Comparison of ENCODE assay signal across 19 cellular contexts in the genomic region with DNA sequence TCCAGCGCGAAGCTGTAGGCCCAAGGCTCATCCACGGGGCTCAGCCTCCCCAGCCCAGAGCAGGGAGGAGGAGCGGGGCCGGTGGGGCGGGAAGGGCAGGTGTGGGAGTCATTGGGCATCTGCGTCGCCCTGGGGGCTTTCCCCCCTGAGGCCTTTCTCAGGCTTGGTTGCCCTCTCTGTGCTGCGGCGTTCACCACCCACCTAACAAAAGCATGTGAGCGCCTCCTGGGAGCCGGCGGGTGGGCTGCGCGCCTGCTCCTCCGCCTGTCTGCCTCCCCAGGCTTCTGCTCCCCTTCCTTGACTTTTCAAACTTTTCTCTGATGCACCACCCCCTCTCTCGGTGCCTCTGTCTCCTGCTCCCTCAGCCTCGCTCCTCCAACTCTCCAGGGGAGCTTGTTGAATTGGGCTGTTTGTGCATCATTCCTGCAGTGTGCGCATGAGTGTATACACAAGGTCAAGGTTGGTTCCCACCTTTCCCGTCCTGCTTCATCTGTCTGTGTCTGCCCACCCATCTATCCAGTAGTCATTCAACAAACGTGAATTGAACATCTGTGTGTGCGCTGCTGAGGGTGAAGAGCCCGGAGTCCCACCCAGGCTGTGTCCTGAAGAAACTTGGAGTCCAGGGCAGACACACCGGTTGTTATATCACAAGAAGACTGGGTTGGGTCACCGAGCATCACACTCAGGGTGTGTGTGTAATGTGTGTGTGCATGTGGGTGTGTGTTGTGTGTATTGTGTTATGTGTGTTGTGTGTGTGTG.
DNase-seq lines count a peak whose midpoint lies in the region; ATAC-seq, FAIRE-seq and TF ChIP-seq lines count a peak whose summit lies in the region.
"Had no signal": no experiment of that assay in that cellular context is flagged by ENCODE, and none has a peak within 500 bp of the region (broad histone marks: within the 10 kb centered on the region; RNA-seq: fewer than 3 reads in every experiment).

No MANE protein-coding gene starts in this region.

- CTCF ChIA-PET in GM12878 (lab: Yijun Ruan, JAX), result no interaction called here

- H3K4me1 Mint-ChIP-seq in H9 (peaks cover 22 to 30% of the 10 kb centered on the region in 2 experiments), nephron progenitor cell (peaks cover 42% of the 10 kb centered on the region), HFFc6 (ENCODE audit: low read depth) (no peaks in the 10 kb centered on the region), CD14-positive monocyte (no peaks in the 10 kb centered on the region)
- H3K4me1 Mint-ChIP-seq: CD8-positive, alpha-beta memory T cell had no signal

- in situ Hi-C loops in GM12878 (cut with MboI), result no loop called here

- no peaks in the 10 kb centered on the region for H3K79me2 ChIP-seq in H9 (ENCODE audit: insufficient read depth, low read length)
- no peaks in the 10 kb centered on the region for H3K79me2 ChIP-seq in GM12878 (ENCODE audit: control insufficient read depth, insufficient read depth, low read length)

- H2BK12ac ChIP-seq in H9 (ENCODE audit: insufficient read length, low read depth, low read length), result no peak overlapping the region

- no peak overlapping the region; a peak in 1 of 5 replicates for H3K4me3 Mint-ChIP-seq in H9
- no peak overlapping the region for H3K4me3 Mint-ChIP-seq in nephron progenitor cell
- no peak overlapping the region for H3K4me3 Mint-ChIP-seq in HFFc6
- no peak overlapping the region for H3K4me3 Mint-ChIP-seq in CD14-positive monocyte
- H3K4me3 Mint-ChIP-seq: CD8-positive, alpha-beta memory T cell had no signal

- H3K23ac ChIP-seq in H9 (ENCODE audit: insufficient read length, low read depth, low read length), result no peak overlapping the region

- H3K36me3 Mint-ChIP-seq in H9 (ENCODE audit: insufficient read depth in 1 of 3, low read depth in 3 of 3) (no peaks in the 10 kb centered on the region), nephron progenitor cell (ENCODE audit: low read depth) (no peaks in the 10 kb centered on the region), HFFc6 (ENCODE audit: low read depth) (no peaks in the 10 kb centered on the region), CD14-positive monocyte (no peaks in the 10 kb centered on the region)

- TF ChIP-seq CTCF in H9 (conservative IDR thresholded peaks at IDR 0.05), result no peak
- no peak for TF ChIP-seq CTCF in GM12878 (IDR thresholded peaks at IDR 0.05 in 2 of 3, conservative IDR thresholded peaks at IDR 0.05 in 1 of 3; ENCODE audit: control insufficient read depth in 2 of 3, extremely low read depth in 1 of 3, insufficient read depth in 1 of 3, low read depth in 3 of 3, low read length in 3 of 3)
- no peak for TF ChIP-seq CTCF in nephron progenitor cell (IDR thresholded peaks at IDR 0.05)
- no peak for TF ChIP-seq CTCF in HFFc6 (IDR thresholded peaks at IDR 0.05)
- no peak for TF ChIP-seq CTCF in CD14-positive monocyte (IDR thresholded peaks at IDR 0.05)
- TF ChIP-seq CTCF in esophagus muscularis mucosa (IDR thresholded peaks at IDR 0.05), result no peak

- RAD21 ChIA-PET in GM12878 (lab: Charles Lee; ENCODE audit: unreplicated experiment), result no interaction called here

- H2AFZ ChIP-seq in H9 (ENCODE audit: low read length), result no peak overlapping the region
- H2AFZ ChIP-seq in GM12878 (ENCODE audit: control insufficient read depth, low read depth, low read length), result no peak overlapping the region
- H2AFZ ChIP-seq: PC-9 had no signal

- H3K14ac ChIP-seq in H9 (ENCODE audit: insufficient read depth, low read length), result peak overlapping the region; percentile 78; the same call in 1 of the 2 replicates

- no peak overlapping the region for H3T11ph ChIP-seq in H9 (ENCODE audit: low read length)

- H3K56ac ChIP-seq in H9 (ENCODE audit: insufficient read length, low read depth, low read length), result no peak overlapping the region

- DNase-seq in H9 (no peak), GM12878 (ENCODE audit: low read depth, low spot score) (no peak), nephron progenitor cell (no peak), HFFc6 (no peak), CD14-positive monocyte (ENCODE audit: low spot score) (no peak), esophagus muscularis mucosa (ENCODE audit: extremely low spot score) (no peak), NCI-H187 (lab: John Stamatoyannopoulos, UW) (no peak)
- DNase-seq: CD8-positive, alpha-beta memory T cell; GOT3; Kasumi-1; NCI-H1694; NCI-H2081 treated with DMSO at 0.1 percent for 48 hours; NCI-H526; PC-9; SIG-M5; SK-N-SH had no signal

- H2BK20ac ChIP-seq in H9 (ENCODE audit: low read depth, low read length, poor library complexity, severe bottlenecking), result no peak overlapping the region

- POLR2A ChIA-PET in GM12878 (lab: Charles Lee), result no interaction called here

- no peak overlapping the region for H4K91ac ChIP-seq in H9 (ENCODE audit: insufficient read length, low read depth, low read length)

- H2BK120ac ChIP-seq in H9 (ENCODE audit: low read depth, low read length, poor library complexity, severe bottlenecking), result no peak overlapping the region

- H3K18ac ChIP-seq in H9 (ENCODE audit: insufficient read length, low read depth, low read length), result peak overlapping the region; percentile 25

- H2BK5ac ChIP-seq in H9 (ENCODE audit: insufficient read length, low read length), result no peak overlapping the region

- SMC1A ChIA-PET in GM12878 (lab: Charles Lee; ENCODE audit: uncharacterized antibody, unreplicated experiment), result no interaction called here

- H3K27me3 ChIP-seq in H9 (ENCODE audit: insufficient read depth, low read length) (no peaks in the 10 kb centered on the region), GM12878 (replicated peaks in 1 of 2; ENCODE audit: control insufficient read depth in 2 of 2, insufficient read depth in 2 of 2, low read length in 1 of 2) (no peaks in the 10 kb centered on the region; a peak in 2 of 4 replicates), esophagus muscularis mucosa (peaks cover 0 to 5% (median 0%) of the 10 kb centered on the region in 4 donors)

- H3K4me2 ChIP-seq in H9 (ENCODE audit: insufficient read depth, insufficient read length, low read length) (no peak overlapping the region), GM12878 (ENCODE audit: control insufficient read depth, insufficient read depth) (no peak overlapping the region)
- H3K4me2 ChIP-seq: PC-9, SK-N-SH had no signal

- no peak overlapping the region for H3K9ac ChIP-seq in H9 (ENCODE audit: extremely low read depth, insufficient read length, low read length)
- H3K9ac ChIP-seq in GM12878 (ENCODE audit: control insufficient read depth, insufficient read depth, low read length), result no peak overlapping the region
- H3K9ac ChIP-seq: SK-N-SH had no signal

- H3K4me3 ChIP-seq in GM12878 (no peak overlapping the region), esophagus muscularis mucosa (no peak overlapping the region)
- H3K4me3 ChIP-seq: PC-9 had no signal

- no peak for TF ChIP-seq RAD21 in GM12878 (IDR thresholded peaks at IDR 0.05; ENCODE audit: insufficient read depth, low read depth, low read length)

- TF ChIP-seq EP300 in GM12878 (IDR thresholded peaks at IDR 0.05; ENCODE audit: borderline replicate concordance in 1 of 2, control insufficient read depth in 1 of 2, low read depth in 2 of 2, low read length in 2 of 2) (no peak), esophagus muscularis mucosa (IDR thresholded peaks at IDR 0.05) (no peak)

- H3K27ac Mint-ChIP-seq in H9, result peak overlapping the region in 1 of 3 experiments; percentile 61; a peak in 1 of 7 replicates
- H3K27ac Mint-ChIP-seq in nephron progenitor cell, result peak overlapping the region; percentile 95
- H3K27ac Mint-ChIP-seq in HFFc6, result no peak overlapping the region
- H3K27ac Mint-ChIP-seq in CD14-positive monocyte, result no peak overlapping the region
- H3K27ac Mint-ChIP-seq: CD8-positive, alpha-beta memory T cell had no signal

- H3K4ac ChIP-seq in H9 (ENCODE audit: low read depth, low read length), result no peak overlapping the region

- no peaks in the 10 kb centered on the region for H3K27me3 Mint-ChIP-seq in H9 (ENCODE audit: low read depth)
- H3K27me3 Mint-ChIP-seq in nephron progenitor cell (ENCODE audit: low read depth, poor library complexity), result peaks cover 11% of the 10 kb centered on the region
- peaks cover 23% of the 10 kb centered on the region for H3K27me3 Mint-ChIP-seq in HFFc6 (ENCODE audit: insufficient read depth)
- peaks cover 0 to 8% (median 3%) of the 10 kb centered on the region in 3 donors for H3K27me3 Mint-ChIP-seq in CD14-positive monocyte (ENCODE audit: low read depth in 3 of 3)

- TF ChIP-seq POLR2A in GM12878 (IDR thresholded peaks at IDR 0.05; ENCODE audit: low read depth, low read length) (no peak), esophagus muscularis mucosa (IDR thresholded peaks at IDR 0.05; ENCODE audit: low read depth) (no peak)

- no peak overlapping the region for H4K5ac ChIP-seq in H9 (ENCODE audit: insufficient read length, low read depth, low read length)

- no CpG with 5 or more reads among the region's 25 CpGs for WGBS in H9 (ENCODE audit: extremely low coverage, insufficient read length, low lambda C conversion rate)
- WGBS in GM12878 (ENCODE audit: insufficient coverage, insufficient replicate concordance, low lambda C conversion rate, missing lambda C conversion rate), result 36% methylated on average over 24 of the region's 25 CpGs
- WGBS in esophagus muscularis mucosa, result 91% methylated on average over 17 of the region's 25 CpGs

- intact Hi-C loops in GM12878 (cut with micrococcal nuclease; ENCODE audit: unreplicated experiment) (no loop called here), CD14-positive monocyte (cut with micrococcal nuclease) (no loop called here), esophagus muscularis mucosa (cut with DNase I) (no loop called here)

- no peaks in the 10 kb centered on the region for H3K23me2 ChIP-seq in H9 (ENCODE audit: insufficient read length, low read depth, low read length, poor library complexity, severe bottlenecking)

- BruUV-seq in GM12878 (replicated peaks; lab: Mats Ljungman, UMichigan), result no TSS peak

- H3K9me3 Mint-ChIP-seq in H9 (no peaks in the 10 kb centered on the region), nephron progenitor cell (no peaks in the 10 kb centered on the region), HFFc6 (no peaks in the 10 kb centered on the region), CD14-positive monocyte (no peaks in the 10 kb centered on the region)
- H3K9me3 Mint-ChIP-seq: CD8-positive, alpha-beta memory T cell had no signal

- no peak overlapping the region for H2AK5ac ChIP-seq in H9 (ENCODE audit: insufficient read length, low read length)

- H2BK15ac ChIP-seq in H9 (ENCODE audit: low read depth, low read length), result no peak overlapping the region

- H3K27ac ChIP-seq in H9 (ENCODE audit: insufficient read length, low read depth, low read length) (no peak overlapping the region), GM12878 (ENCODE audit: control insufficient read depth, insufficient read depth) (no peak overlapping the region), esophagus muscularis mucosa (replicated peaks in 1 of 4) (no peak overlapping the region)
- H3K27ac ChIP-seq: PC-9, RWPE1 had no signal

- peak; percentile 52 for FAIRE-seq in GM12878 (lab: Jason Lieb, UNC)
- FAIRE-seq: G401.6, GM18507 had no signal

- H3K36me3 ChIP-seq in GM12878 (ENCODE audit: control insufficient read depth in 2 of 2, insufficient read depth in 2 of 2, low read length in 1 of 2) (no peaks in the 10 kb centered on the region), esophagus muscularis mucosa (no peaks in the 10 kb centered on the region)

- no peak overlapping the region for H4K8ac ChIP-seq in H9 (replicated peaks; ENCODE audit: insufficient read length, low read depth, low read length)

- H3K79me1 ChIP-seq in H9 (ENCODE audit: insufficient read depth, low read depth, low read length, poor library complexity, severe bottlenecking), result no peaks in the 10 kb centered on the region

- ATAC-seq in GM12878, result peak; percentile 33; the same call in 2 of the 3 replicates

- H4K20me1 ChIP-seq in H9 (ENCODE audit: control insufficient read depth, insufficient read depth, insufficient read length) (no peaks in the 10 kb centered on the region), GM12878 (ENCODE audit: control insufficient read depth, insufficient read depth) (no peaks in the 10 kb centered on the region)

- H3K9me3 ChIP-seq in H9 (ENCODE audit: control insufficient read depth, low read depth, low read length), result no peaks in the 10 kb centered on the region
- H3K9me3 ChIP-seq in GM12878 (replicated peaks; ENCODE audit: control insufficient read depth, insufficient read depth, low read length), result no peaks in the 10 kb centered on the region
- H3K9me3 ChIP-seq in esophagus muscularis mucosa, result no peaks in the 10 kb centered on the region
- H3K9me3 ChIP-seq: SK-N-SH had no signal

- H3K4me1 ChIP-seq in H9 (ENCODE audit: insufficient read depth, low read length) (no peaks in the 10 kb centered on the region; the same call in 1 of the 2 replicates), GM12878 (ENCODE audit: control insufficient read depth, insufficient read depth, low read length) (no peaks in the 10 kb centered on the region), esophagus muscularis mucosa (no peaks in the 10 kb centered on the region)
